In the genomic region with DNA sequence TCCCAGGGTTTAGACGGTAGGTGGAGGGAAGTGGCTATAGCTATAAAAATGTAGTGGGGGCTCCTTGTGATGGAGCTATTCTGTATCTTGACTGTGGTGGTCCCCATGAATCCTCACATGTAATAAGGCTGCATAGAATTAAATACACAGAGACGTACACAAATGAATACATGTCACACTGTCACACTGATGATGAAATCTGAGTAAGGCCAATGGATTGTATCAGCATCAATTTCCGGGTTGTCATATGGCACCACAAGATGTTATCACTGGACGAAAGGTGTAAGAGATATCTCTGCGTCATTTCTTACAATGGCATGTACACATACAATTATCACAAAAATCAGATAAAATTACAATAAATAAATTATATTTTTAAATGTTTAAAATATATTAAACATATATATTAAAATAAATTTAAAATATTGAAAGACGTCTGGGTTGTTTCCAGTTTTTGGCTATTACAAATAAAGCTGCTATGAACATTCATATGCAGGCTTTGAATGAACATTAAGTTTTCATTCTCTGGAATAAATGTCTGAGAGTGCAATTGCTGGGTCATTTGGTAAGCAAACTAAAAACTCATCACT, we compare ENCODE assay signal across 9 cellular contexts. TPM values are rescaled to one million over a fixed set of nuclear protein-coding genes. Genes with fewer than 3 reads are reported as not detected.
"Had no signal": no experiment of that assay in that cellular context is flagged by ENCODE, and none has a peak within 500 bp of the region (broad histone marks: within the 10 kb centered on the region; RNA-seq: fewer than 3 reads in every experiment).

No MANE protein-coding gene starts in this region.

- H3K4me2 ChIP-seq: KMS-11 had no signal

- DNase-seq: IMR-90, KBM-7, KG1 had no signal

- H3K27ac Mint-ChIP-seq: IgD-negative memory B cell had no signal

- H3K4me3 Mint-ChIP-seq: IgD-negative memory B cell had no signal

- FAIRE-seq: HTR-8/SVneo had no signal

- H3K27ac ChIP-seq: HL-60, KMS-11 had no signal

- H3K9ac ChIP-seq: KMS-11 had no signal

RNA-seq across cellular contexts. Expression of gene LEP, which starts 38.1 kb away (rescaled TPM):
- total RNA-seq: HT-29, HT1080, IMR-90 had no signal
- polyA plus RNA-seq: IgD-negative memory B cell, IMR-90 had no signal
